In the genomic region with DNA sequence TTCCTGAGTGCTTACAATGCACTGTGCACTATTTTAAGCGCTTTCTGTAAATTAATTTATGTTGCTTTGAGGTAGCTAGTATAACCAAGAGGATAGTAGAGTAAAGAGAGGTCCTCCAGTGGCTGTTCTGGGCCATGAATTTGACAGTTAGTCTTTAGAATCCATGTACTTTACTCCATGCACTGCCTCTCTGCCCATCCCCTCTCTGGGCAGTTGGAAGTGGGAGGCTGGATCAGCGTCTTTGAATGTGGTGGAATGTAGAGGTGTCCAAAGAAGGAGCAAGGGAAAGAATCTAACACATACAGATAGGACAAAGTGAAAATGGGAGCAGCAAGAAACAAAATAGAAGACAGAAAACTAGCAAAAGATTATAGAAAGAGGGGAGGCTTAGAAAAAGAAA, we compare ENCODE assay signal across 17 cellular contexts.
DNase-seq lines count a peak whose midpoint lies in the region; ATAC-seq and TF ChIP-seq lines count a peak whose summit lies in the region.
"Had no signal": no experiment of that assay in that cellular context is flagged by ENCODE, and none has a peak within 500 bp of the region (broad histone marks: within the 10 kb centered on the region; RNA-seq: fewer than 3 reads in every experiment).

No MANE protein-coding gene starts in this region.

- TF ChIP-seq CTCF in WTC11 (IDR thresholded peaks at IDR 0.05) = no peak
- no peak for TF ChIP-seq CTCF in neural progenitor cell (IDR thresholded peaks at IDR 0.05)

- H3K27ac ChIP-seq in neural progenitor cell = no peak overlapping the region
- H3K27ac ChIP-seq: BLaER1 treated with 17β-estradiol and CSF1 and Interleukin-3, amounts not matched to agents 10 nM and 100 nM; C4-2B had no signal

- CTCF ChIA-PET in WTC11 (lab: Charles Lee) = no interaction called here

- no peak overlapping the region for H3K4me3 ChIP-seq in neural progenitor cell
- H3K4me3 ChIP-seq: BLaER1 treated with 17β-estradiol and CSF1 and Interleukin-3, amounts not matched to agents 10 nM and 100 nM had no signal

- H3K27me3 Mint-ChIP-seq in WTC11 (ENCODE audit: low read depth) = no peaks in the 10 kb centered on the region
- peaks cover 2% of the 10 kb centered on the region for H3K27me3 Mint-ChIP-seq in neural progenitor cell (ENCODE audit: insufficient read depth, low read depth)
- no peaks in the 10 kb centered on the region for H3K27me3 Mint-ChIP-seq in activated naive CD8-positive, alpha-beta T cell treated with anti-CD3 and anti-CD28 coated beads, Interleukin-2, amount 50 U/mL, for 24 hours
- H3K27me3 Mint-ChIP-seq: B cell; CD4-positive, alpha-beta T cell had no signal

- no peaks in the 10 kb centered on the region for H3K36me3 Mint-ChIP-seq in WTC11
- no peaks in the 10 kb centered on the region for H3K36me3 Mint-ChIP-seq in neural progenitor cell
- no peaks in the 10 kb centered on the region for H3K36me3 Mint-ChIP-seq in activated naive CD8-positive, alpha-beta T cell treated with anti-CD3 and anti-CD28 coated beads, Interleukin-2, amount 50 U/mL, for 24 hours (ENCODE audit: low read depth)
- H3K36me3 Mint-ChIP-seq: CD8-positive, alpha-beta T cell had no signal

- H3K4me1 Mint-ChIP-seq in WTC11 = peaks cover 22% of the 10 kb centered on the region
- peaks cover 4% of the 10 kb centered on the region for H3K4me1 Mint-ChIP-seq in neural progenitor cell
- no peaks in the 10 kb centered on the region for H3K4me1 Mint-ChIP-seq in activated naive CD8-positive, alpha-beta T cell treated with anti-CD3 and anti-CD28 coated beads, Interleukin-2, amount 50 U/mL, for 24 hours
- H3K4me1 Mint-ChIP-seq: B cell had no signal

- H3K9me3 ChIP-seq in neural progenitor cell (ENCODE audit: low read depth) = no peaks in the 10 kb centered on the region
- H3K9me3 ChIP-seq: BLaER1 treated with 17β-estradiol and CSF1 and Interleukin-3, amounts not matched to agents 10 nM and 100 nM; Caco-2 had no signal

- H4K20me1 ChIP-seq in neural progenitor cell (ENCODE audit: low read depth) = no peaks in the 10 kb centered on the region
- H4K20me1 ChIP-seq: BLaER1 treated with 17β-estradiol and CSF1 and Interleukin-3, amounts not matched to agents 10 nM and 100 nM had no signal

- peak; percentile 55; the same call in 1 of the 2 replicates for ATAC-seq in WTC11
- no peak for ATAC-seq in activated naive CD8-positive, alpha-beta T cell treated with anti-CD3 and anti-CD28 coated beads, Interleukin-2, amount 50 U/mL, for 24 hours
- ATAC-seq: CD8-positive, alpha-beta T cell had no signal

- POLR2A ChIA-PET in WTC11 (lab: Charles Lee) = no interaction called here

- H3K36me3 ChIP-seq in neural progenitor cell = no peaks in the 10 kb centered on the region
- H3K36me3 ChIP-seq: BLaER1 treated with 17β-estradiol and CSF1 and Interleukin-3, amounts not matched to agents 10 nM and 100 nM had no signal

- peak overlapping the region; percentile 48 for H2AFZ ChIP-seq in neural progenitor cell (replicated peaks)

- H3K4me2 ChIP-seq in neural progenitor cell = no peak overlapping the region
- H3K4me2 ChIP-seq: BLaER1 treated with 17β-estradiol and CSF1 and Interleukin-3, amounts not matched to agents 10 nM and 100 nM had no signal

- H3K79me2 ChIP-seq in neural progenitor cell (ENCODE audit: low read depth) = no peaks in the 10 kb centered on the region

- H3K27me3 ChIP-seq in neural progenitor cell = no peaks in the 10 kb centered on the region
- H3K27me3 ChIP-seq: BLaER1 treated with 17β-estradiol and CSF1 and Interleukin-3, amounts not matched to agents 10 nM and 100 nM had no signal

- H3K27ac Mint-ChIP-seq in WTC11 = no peak overlapping the region; the same call in 1 of the 2 replicates
- H3K27ac Mint-ChIP-seq in neural progenitor cell = no peak overlapping the region
- no peak overlapping the region for H3K27ac Mint-ChIP-seq in activated naive CD8-positive, alpha-beta T cell treated with anti-CD3 and anti-CD28 coated beads, Interleukin-2, amount 50 U/mL, for 24 hours
- H3K27ac Mint-ChIP-seq: B cell; CD4-positive, alpha-beta T cell; CD8-positive, alpha-beta T cell had no signal

- H3K9ac ChIP-seq in neural progenitor cell = no peak overlapping the region
- H3K9ac ChIP-seq: BLaER1 treated with 17β-estradiol and CSF1 and Interleukin-3, amounts not matched to agents 10 nM and 100 nM had no signal

- H3K9me3 Mint-ChIP-seq in WTC11 (no peaks in the 10 kb centered on the region), neural progenitor cell (no peaks in the 10 kb centered on the region)
- H3K9me3 Mint-ChIP-seq in activated naive CD8-positive, alpha-beta T cell treated with anti-CD3 and anti-CD28 coated beads, Interleukin-2, amount 50 U/mL, for 24 hours = no peaks in the 10 kb centered on the region

- peaks cover 6% of the 10 kb centered on the region for H3K4me1 ChIP-seq in neural progenitor cell
- H3K4me1 ChIP-seq: BLaER1 treated with 17β-estradiol and CSF1 and Interleukin-3, amounts not matched to agents 10 nM and 100 nM; Caco-2 had no signal

- DNase-seq in WTC11 (ENCODE audit: low spot score) (no peak), neural progenitor cell (ENCODE audit: low spot score) (no peak), AG08395 (ENCODE audit: low spot score) (no peak), mucosa of gallbladder (ENCODE audit: low spot score) (no peak)
- DNase-seq in activated naive CD8-positive, alpha-beta T cell treated with anti-CD3 and anti-CD28 coated beads, Interleukin-2, amount 50 U/mL, for 24 hours = no peak
- DNase-seq: 8988T; ACHN; AML-193; Caco-2; Calu3; CD4-positive, alpha-beta T cell; CD8-positive, alpha-beta T cell; DMS79 treated with DMSO at 0.1 percent for 48 hours; GF-D8 had no signal

- H3F3A ChIP-seq in neural progenitor cell (ENCODE audit: low read depth) = no peaks in the 10 kb centered on the region

- H3K4me3 Mint-ChIP-seq in WTC11 (no peak overlapping the region), neural progenitor cell (no peak overlapping the region)
- no peak overlapping the region for H3K4me3 Mint-ChIP-seq in activated naive CD8-positive, alpha-beta T cell treated with anti-CD3 and anti-CD28 coated beads, Interleukin-2, amount 50 U/mL, for 24 hours
- H3K4me3 Mint-ChIP-seq: B cell; CD4-positive, alpha-beta T cell; CD8-positive, alpha-beta T cell had no signal

TF ChIP-seq in WTC11, 78 proteins besides CTCF, POLR2A, EP300 and RAD21:
- TF ChIP-seq, protein P1, sequence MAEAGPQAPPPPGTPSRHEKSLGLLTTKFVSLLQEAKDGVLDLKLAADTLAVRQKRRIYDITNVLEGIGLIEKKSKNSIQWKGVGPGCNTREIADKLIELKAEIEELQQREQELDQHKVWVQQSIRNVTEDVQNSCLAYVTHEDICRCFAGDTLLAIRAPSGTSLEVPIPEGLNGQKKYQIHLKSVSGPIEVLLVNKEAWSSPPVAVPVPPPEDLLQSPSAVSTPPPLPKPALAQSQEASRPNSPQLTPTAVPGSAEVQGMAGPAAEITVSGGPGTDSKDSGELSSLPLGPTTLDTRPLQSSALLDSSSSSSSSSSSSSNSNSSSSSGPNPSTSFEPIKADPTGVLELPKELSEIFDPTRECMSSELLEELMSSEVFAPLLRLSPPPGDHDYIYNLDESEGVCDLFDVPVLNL (CRISPR knock-in tag; IDR thresholded peaks at IDR 0.05; ENCODE audit: borderline replicate concordance, low read depth) = no peak
- no peak for TF ChIP-seq TEAD1 (CRISPR knock-in tag; IDR thresholded peaks at IDR 0.05)
- no peak for TF ChIP-seq JAZF1 (CRISPR knock-in tag; IDR thresholded peaks at IDR 0.05)
- TF ChIP-seq IRF2 (CRISPR knock-in tag; IDR thresholded peaks at IDR 0.05; ENCODE audit: borderline replicate concordance, low read depth) = no peak
- TF ChIP-seq EMX1 (CRISPR knock-in tag; IDR thresholded peaks at IDR 0.05) = no peak
